In genomic region chr10:26449726-26450125, GRCh38 we compare ENCODE assay signal across 20 cellular contexts. TPM values are rescaled to one million over a fixed set of nuclear protein-coding genes. Genes with fewer than 3 reads are reported as not detected.
DNase-seq lines count a peak whose midpoint lies in the region; ATAC-seq, FAIRE-seq and TF ChIP-seq lines count a peak whose summit lies in the region.
"Had no signal": no experiment of that assay in that cellular context is flagged by ENCODE, and none has a peak within 500 bp of the region (broad histone marks: within the 10 kb centered on the region; RNA-seq: fewer than 3 reads in every experiment).

No MANE protein-coding gene starts in this region.

- POLR2A ChIA-PET in activated CD4-positive, alpha-beta T cell treated with anti-CD3 and anti-CD28 coated beads for 36 hours (lab: Charles Lee): no interaction called here
- POLR2A ChIA-PET in PC-9 (lab: Charles Lee; ENCODE audit: unreplicated experiment): no interaction called here

- H3K79me2 ChIP-seq in PC-9 (ENCODE audit: low read depth): no peaks in the 10 kb centered on the region

- H3K36me3 Mint-ChIP-seq in activated CD4-positive, alpha-beta T cell treated with anti-CD3 and anti-CD28 coated beads for 36 hours (ENCODE audit: low read depth): peaks cover 54% of the 10 kb centered on the region
- peaks cover 67% of the 10 kb centered on the region for H3K36me3 Mint-ChIP-seq in activated T-helper 2 cell treated with anti-CD3 and anti-CD28 coated beads, Interferon-gamma antibody, Interleukin-2, Interleukin-4, amounts not matched to agents 10 μg/mL and 5 μg/mL and 100 μg/mL, durations not matched to agents 14 hours and 24 hours and 36 hours (ENCODE audit: low read depth)
- H3K36me3 Mint-ChIP-seq in natural killer cell: no peaks in the 10 kb centered on the region

- peak; percentile 35 for FAIRE-seq in GM18507 (lab: Jason Lieb, UNC)

- H2AFZ ChIP-seq in PC-9: no peak overlapping the region

- no peak for TF ChIP-seq POLR2A in ovary (IDR thresholded peaks at IDR 0.05)

- H3K4me3 ChIP-seq in ovary: no peak overlapping the region
- no peak overlapping the region for H3K4me3 ChIP-seq in PC-9
- H3K4me3 ChIP-seq: heart left ventricle, stomach had no signal

- DNase-seq in activated CD4-positive, alpha-beta T cell treated with anti-CD3 and anti-CD28 coated beads for 36 hours: no peak
- DNase-seq in activated CD4-positive, alpha-beta T cell treated with anti-CD3 and anti-CD28 coated beads for 4 hours: no peak
- DNase-seq in GM18507 (ENCODE audit: extremely low spot score, insufficient read length, low read depth) (no peak), natural killer cell (no peak), ovary (no peak), nucleus accumbens (lab: John Stamatoyannopoulos, UW) (no peak), PC-9 (no peak)
- DNase-seq in activated T-helper 2 cell treated with anti-CD3 and anti-CD28 coated beads, Interferon-gamma antibody, Interleukin-2, Interleukin-4, amounts not matched to agents 10 μg/mL and 5 μg/mL and 100 μg/mL, durations not matched to agents 14 hours and 24 hours and 36 hours (ENCODE audit: low spot score): no peak
- DNase-seq: caudate nucleus, heart left ventricle, HFFc6, NCI-H1436 treated with DMSO at 0.1 percent for 48 hours, retina, stomach, SW 1271 had no signal

- TF ChIP-seq CTCF in natural killer cell (IDR thresholded peaks at IDR 0.05) (no peak), ovary (IDR thresholded peaks at IDR 0.05) (no peak), PC-9 (conservative IDR thresholded peaks at IDR 0.05) (no peak)

- H3K27me3 Mint-ChIP-seq in activated CD4-positive, alpha-beta T cell treated with anti-CD3 and anti-CD28 coated beads for 36 hours: no peaks in the 10 kb centered on the region
- H3K27me3 Mint-ChIP-seq in activated T-helper 2 cell treated with anti-CD3 and anti-CD28 coated beads, Interferon-gamma antibody, Interleukin-2, Interleukin-4, amounts not matched to agents 10 μg/mL and 5 μg/mL and 100 μg/mL, durations not matched to agents 14 hours and 24 hours and 36 hours (ENCODE audit: low read depth): no peaks in the 10 kb centered on the region
- H3K27me3 Mint-ChIP-seq in natural killer cell (ENCODE audit: low read depth in 2 of 2): no peaks in the 10 kb centered on the region

- no peaks in the 10 kb centered on the region for H3F3A ChIP-seq in PC-9 (ENCODE audit: insufficient read depth, low read depth)

- no peaks in the 10 kb centered on the region for H3K9me3 ChIP-seq in ovary
- no peaks in the 10 kb centered on the region for H3K9me3 ChIP-seq in PC-9 (ENCODE audit: insufficient read depth, low read depth)

- no peaks in the 10 kb centered on the region for H3K9me2 ChIP-seq in PC-9 (ENCODE audit: insufficient read depth)

- 50 to 60% (median 50%) methylated on average over 3 of the region's 3 CpGs for WGBS in ovary, 3 donors

- H3K9me3 Mint-ChIP-seq in activated CD4-positive, alpha-beta T cell treated with anti-CD3 and anti-CD28 coated beads for 36 hours (ENCODE audit: low read depth): peaks cover 8% of the 10 kb centered on the region
- peaks cover 6% of the 10 kb centered on the region for H3K9me3 Mint-ChIP-seq in activated T-helper 2 cell treated with anti-CD3 and anti-CD28 coated beads, Interferon-gamma antibody, Interleukin-2, Interleukin-4, amounts not matched to agents 10 μg/mL and 5 μg/mL and 100 μg/mL, durations not matched to agents 14 hours and 24 hours and 36 hours
- H3K9me3 Mint-ChIP-seq in natural killer cell: peaks cover 0 to 4% of the 10 kb centered on the region in 2 donors

- H3K27ac ChIP-seq in ovary: no peak overlapping the region
- no peak overlapping the region for H3K27ac ChIP-seq in PC-9
- H3K27ac ChIP-seq: VCaP had no signal

- peak overlapping the region; percentile 89 for H3K27ac Mint-ChIP-seq in activated CD4-positive, alpha-beta T cell treated with anti-CD3 and anti-CD28 coated beads for 36 hours
- H3K27ac Mint-ChIP-seq in activated T-helper 2 cell treated with anti-CD3 and anti-CD28 coated beads, Interferon-gamma antibody, Interleukin-2, Interleukin-4, amounts not matched to agents 10 μg/mL and 5 μg/mL and 100 μg/mL, durations not matched to agents 14 hours and 24 hours and 36 hours: peak overlapping the region; percentile 36
- peak overlapping the region; percentile 98 for H3K27ac Mint-ChIP-seq in natural killer cell

- H3K4me2 ChIP-seq in PC-9: no peak overlapping the region

- intact Hi-C loops in activated CD4-positive, alpha-beta T cell treated with anti-CD3 and anti-CD28 coated beads for 36 hours (cut with DNase I, micrococcal nuclease): loop anchor here (5.0 to 10.0 kb wide), 2 partner anchors 105 to 1727 kb away; partner anchors contain the start of gene ARHGAP21 (in 1 of the 2)
- intact Hi-C loops in activated T-helper 2 cell treated with anti-CD3 and anti-CD28 coated beads, Interferon-gamma antibody, Interleukin-2, Interleukin-4, amounts not matched to agents 10 μg/mL and 5 μg/mL and 100 μg/mL, durations not matched to agents 14 hours and 24 hours and 36 hours (cut with micrococcal nuclease): loop anchor here (2.0 to 10.0 kb wide), 2 partner anchors 17 to 1885 kb away; no protein-coding TSS in a partner anchor
- intact Hi-C loops in natural killer cell (cut with micrococcal nuclease): loop anchor here (2.0 to 10.0 kb wide), 3 partner anchors 19 to 705 kb away; partner anchors contain the start of genes MASTL and YME1L1
- intact Hi-C loops in ovary (cut with DNase I): no loop called here
- intact Hi-C loops in PC-9 (cut with micrococcal nuclease; ENCODE audit: unreplicated experiment): no loop called here

- no peak for TF ChIP-seq EP300 in ovary (IDR thresholded peaks at IDR 0.05)

- H4K20me1 ChIP-seq in PC-9 (ENCODE audit: insufficient read depth): no peaks in the 10 kb centered on the region

- no peaks in the 10 kb centered on the region for H3K36me3 ChIP-seq in ovary
- no peaks in the 10 kb centered on the region for H3K36me3 ChIP-seq in PC-9 (ENCODE audit: low read depth)
- H3K36me3 ChIP-seq: stomach had no signal

- BruUV-seq in PC-9 (replicated peaks; lab: Mats Ljungman, UMichigan): no TSS peak

- CTCF ChIA-PET in activated CD4-positive, alpha-beta T cell treated with anti-CD3 and anti-CD28 coated beads for 36 hours (lab: Charles Lee): interaction anchor here (1.8 kb wide), 1 partner anchor 18 kb away, joined by 4 read pairs; no protein-coding TSS in a partner anchor
- CTCF ChIA-PET in PC-9 (lab: Charles Lee): no interaction called here

- peaks cover 87% of the 10 kb centered on the region for H3K4me1 Mint-ChIP-seq in activated CD4-positive, alpha-beta T cell treated with anti-CD3 and anti-CD28 coated beads for 36 hours
- peaks cover 66% of the 10 kb centered on the region for H3K4me1 Mint-ChIP-seq in activated T-helper 2 cell treated with anti-CD3 and anti-CD28 coated beads, Interferon-gamma antibody, Interleukin-2, Interleukin-4, amounts not matched to agents 10 μg/mL and 5 μg/mL and 100 μg/mL, durations not matched to agents 14 hours and 24 hours and 36 hours (ENCODE audit: low read depth)
- peaks cover 78% of the 10 kb centered on the region in 2 donors for H3K4me1 Mint-ChIP-seq in natural killer cell

- H3K27me3 ChIP-seq in ovary (no peaks in the 10 kb centered on the region), PC-9 (ENCODE audit: insufficient read depth, low read depth) (no peaks in the 10 kb centered on the region)
- H3K27me3 ChIP-seq: heart left ventricle, stomach had no signal

- H3K4me1 ChIP-seq in ovary (ENCODE audit: insufficient read depth): no peaks in the 10 kb centered on the region
- no peaks in the 10 kb centered on the region for H3K4me1 ChIP-seq in PC-9 (replicated peaks; ENCODE audit: insufficient read depth)
- H3K4me1 ChIP-seq: stomach had no signal

- ATAC-seq in activated CD4-positive, alpha-beta T cell treated with anti-CD3 and anti-CD28 coated beads for 36 hours: no peak
- no peak for ATAC-seq in natural killer cell
- ATAC-seq: heart left ventricle had no signal

- no peak overlapping the region for H3K4me3 Mint-ChIP-seq in activated CD4-positive, alpha-beta T cell treated with anti-CD3 and anti-CD28 coated beads for 36 hours
- no peak overlapping the region for H3K4me3 Mint-ChIP-seq in activated T-helper 2 cell treated with anti-CD3 and anti-CD28 coated beads, Interferon-gamma antibody, Interleukin-2, Interleukin-4, amounts not matched to agents 10 μg/mL and 5 μg/mL and 100 μg/mL, durations not matched to agents 14 hours and 24 hours and 36 hours (ENCODE audit: low read depth)
- peak overlapping the region; percentile 84 for H3K4me3 Mint-ChIP-seq in natural killer cell
- H3K4me3 Mint-ChIP-seq: CD14-positive monocyte, HFFc6 had no signal

RNA-seq across cellular contexts. Expression of gene APBB1IP, which starts 11.6 kb away (rescaled TPM):
- 10 to 100 TPM; 53.3 to 66.4 TPM for total RNA-seq in activated CD4-positive, alpha-beta T cell treated with anti-CD3 and anti-CD28 coated beads for 36 hours
- 45.2 and 47.4 TPM in 2 replicates for total RNA-seq in activated T-helper 2 cell treated with anti-CD3 and anti-CD28 coated beads, Interferon-gamma antibody, Interleukin-2, Interleukin-4, amounts not matched to agents 10 μg/mL and 5 μg/mL and 100 μg/mL, durations not matched to agents 14 hours and 24 hours and 36 hours
- total RNA-seq in natural killer cell (100 to 1,000 TPM in 2 of 3 donors, 10 to 100 TPM in 1; 92.5 to 119 (median 100) TPM), ovary (1 to 10 TPM; 1.1 to 6.6 (median 1.8) TPM), PC-9 (2021) (not detected in 2 replicates)
- 10 to 100 TPM in 1 of 2 donors, under 1 TPM in 1; 0.64 to 10.2 TPM for polyA plus RNA-seq in ovary
- total RNA-seq: A172, HT1080 had no signal
- polyA plus RNA-seq: neural cell had no signal

Comparison
In these comparisons a context has a peak if more than half of its experiments do, and no peak if none do; other contexts are left out.
1. H3K27ac Mint-ChIP-seq: peak in every context shown above with its lines; median percentile 98 in natural killer cell; 89 in activated CD4-positive, alpha-beta T cell treated with anti-CD3 and anti-CD28 coated beads for 36 hours; 36 in activated T-helper 2 cell treated with anti-CD3 and anti-CD28 coated beads, Interferon-gamma antibody, Interleukin-2, Interleukin-4, amounts not matched to agents 10 μg/mL and 5 μg/mL and 100 μg/mL, durations not matched to agents 14 hours and 24 hours and 36 hours.
2. intact Hi-C loops: an anchor here in activated CD4-positive, alpha-beta T cell treated with anti-CD3 and anti-CD28 coated beads for 36 hours (5.0 to 10.0 kb wide), activated T-helper 2 cell treated with anti-CD3 and anti-CD28 coated beads, Interferon-gamma antibody, Interleukin-2, Interleukin-4, amounts not matched to agents 10 μg/mL and 5 μg/mL and 100 μg/mL, durations not matched to agents 14 hours and 24 hours and 36 hours (2.0 to 10.0 kb wide) and natural killer cell (2.0 to 10.0 kb wide); none called in ovary and PC-9.